15 cellular contexts compared by ENCODE assay signal in genomic region chr19:2770055-2771013, GRCh38. TPM values are rescaled to one million over a fixed set of nuclear protein-coding genes. Genes with fewer than 3 reads are reported as not detected.
DNase-seq lines count a peak whose midpoint lies in the region; ATAC-seq and TF ChIP-seq lines count a peak whose summit lies in the region.
"Had no signal": no experiment of that assay in that cellular context is flagged by ENCODE, and none has a peak within 500 bp of the region (broad histone marks: within the 10 kb centered on the region; RNA-seq: fewer than 3 reads in every experiment).

No MANE protein-coding gene starts in this region.

- H3K4me1 ChIP-seq in BLaER1 (peaks cover 51% of the 10 kb centered on the region), heart right ventricle (peaks cover 24 to 61% (median 47%) of the 10 kb centered on the region in 9 donors), ovary (ENCODE audit: insufficient read depth) (peaks cover 10% of the 10 kb centered on the region), Karpas-422 (ENCODE audit: low read length) (peaks cover 16% of the 10 kb centered on the region)

- H4K20me1 ChIP-seq in BLaER1, result peaks cover 95% of the 10 kb centered on the region
- peaks cover 53% of the 10 kb centered on the region for H4K20me1 ChIP-seq in Karpas-422 (ENCODE audit: insufficient read depth, low read depth, low read length)

- peak; percentile 14 for TF ChIP-seq POLR2A in ovary (IDR thresholded peaks at IDR 0.05)

- peaks cover 80% of the 10 kb centered on the region for H3K36me3 ChIP-seq in BLaER1
- peaks cover 0 to 39% (median 27%) of the 10 kb centered on the region in 9 donors for H3K36me3 ChIP-seq in heart right ventricle
- H3K36me3 ChIP-seq in ovary, result no peaks in the 10 kb centered on the region
- no peaks in the 10 kb centered on the region for H3K36me3 ChIP-seq in Karpas-422 (ENCODE audit: insufficient read depth, low read length)

- no peaks in the 10 kb centered on the region for H3K9me2 ChIP-seq in Karpas-422 (replicated peaks; ENCODE audit: insufficient read depth, low read length)

- no peak overlapping the region for H2AFZ ChIP-seq in Karpas-422 (ENCODE audit: low read length)
- H2AFZ ChIP-seq: hepatocyte had no signal

- peak; percentile 73 to 89 (median 84) for ATAC-seq in heart right ventricle
- ATAC-seq: stimulated activated naive CD8-positive, alpha-beta T cell treated with anti-CD3 and anti-CD28 coated beads, Interleukin-15, Interleukin-2, amounts not matched to agents 100 U/mL and 50 U/mL, for 24 hours; WTC11 had no signal

- peaks cover 58% of the 10 kb centered on the region for H3K79me2 ChIP-seq in Karpas-422 (ENCODE audit: low read length)

- peak overlapping the region; percentile 77 for H3K27ac ChIP-seq in BLaER1
- H3K27ac ChIP-seq in heart right ventricle, result peak overlapping the region; percentile 52 to 94 (median 86)
- H3K27ac ChIP-seq in ovary, result peak overlapping the region in 1 of 2 donors; percentile 13
- no peak overlapping the region for H3K27ac ChIP-seq in Karpas-422 (ENCODE audit: low read length)
- H3K27ac ChIP-seq: hepatocyte had no signal

- peak; percentile 57 to 75 for DNase-seq in cardiac fibroblast (ENCODE audit: low read depth in 2 of 2)
- peak; percentile 62 to 84 for DNase-seq in heart right ventricle
- peak; percentile 64 to 71 (median 67) for DNase-seq in ovary
- no peak for DNase-seq in Karpas-422
- no peak for DNase-seq in germinal center (ENCODE audit: low spot score)
- DNase-seq in activated CD4-positive, alpha-beta T cell treated with anti-CD3 and anti-CD28 coated beads for 1 hour, result no peak
- DNase-seq in NCI-H2107 treated with DMSO at 0.1 percent for 48 hours (lab: John Stamatoyannopoulos, UW; ENCODE audit: unreplicated experiment), result no peak
- DNase-seq: AML-193; GOT3; NCI-H510A treated with DMSO at 0.1 percent for 48 hours; SIG-M5; stimulated activated naive CD8-positive, alpha-beta T cell treated with anti-CD3 and anti-CD28 coated beads, Interleukin-15, Interleukin-2, amounts not matched to agents 100 U/mL and 50 U/mL, for 24 hours had no signal

- intact Hi-C loops in heart right ventricle (cut with DNase I), result no loop called here
- intact Hi-C loops in ovary (cut with DNase I), result no loop called here

- no peak for TF ChIP-seq EP300 in ovary (IDR thresholded peaks at IDR 0.05)

- H3K4me2 ChIP-seq in BLaER1 (peak overlapping the region; percentile 86), Karpas-422 (ENCODE audit: low read depth, low read length, poor library complexity, severe bottlenecking) (no peak overlapping the region)
- H3K4me2 ChIP-seq: hepatocyte had no signal

- WGBS in heart right ventricle, 2 donors, result 41 to 50% methylated on average over 39 to 40 of the region's 40 CpGs
- 31 to 46% (median 36%) methylated on average over 36 to 40 of the region's 40 CpGs for WGBS in ovary, 3 donors

- H3K4me3 ChIP-seq in BLaER1 (peak overlapping the region; percentile 30; the same call in 1 of the 2 replicates), cardiac fibroblast (replicated peaks in 1 of 2; ENCODE audit: low read depth in 2 of 2, low read length in 2 of 2) (no peak overlapping the region), heart right ventricle (peak overlapping the region in 1 of 10 donors; percentile 13), ovary (no peak overlapping the region), Karpas-422 (ENCODE audit: low read length) (no peak overlapping the region)
- H3K4me3 ChIP-seq: hepatocyte had no signal

- TF ChIP-seq CTCF in cardiac fibroblast (IDR thresholded peaks at IDR 0.05; ENCODE audit: low read depth, low read length), result no peak
- no peak for TF ChIP-seq CTCF in heart right ventricle (IDR thresholded peaks at IDR 0.05)
- no peak for TF ChIP-seq CTCF in ovary (IDR thresholded peaks at IDR 0.05)

- H3K9ac ChIP-seq in BLaER1 (peak overlapping the region; percentile 49), Karpas-422 (ENCODE audit: low read length) (no peak overlapping the region)

- H3K9me3 ChIP-seq in BLaER1 (no peaks in the 10 kb centered on the region), heart right ventricle (no peaks in the 10 kb centered on the region), ovary (no peaks in the 10 kb centered on the region), Karpas-422 (ENCODE audit: low read length) (no peaks in the 10 kb centered on the region)

- H3K27me3 ChIP-seq in BLaER1, result no peaks in the 10 kb centered on the region
- no peaks in the 10 kb centered on the region for H3K27me3 ChIP-seq in heart right ventricle
- H3K27me3 ChIP-seq in ovary, result no peaks in the 10 kb centered on the region
- no peaks in the 10 kb centered on the region for H3K27me3 ChIP-seq in Karpas-422 (ENCODE audit: low read length)
- H3K27me3 ChIP-seq: hepatocyte had no signal

RNA-seq across cellular contexts. Expression of gene SGTA, which starts 12.7 kb away (rescaled TPM):
- total RNA-seq in heart right ventricle, result 10 to 100 TPM; 52.6 to 84.9 (median 64.6) TPM
- 100 to 1,000 TPM in 1 of 2 donors, 10 to 100 TPM in 1; 90.2 to 102 TPM for polyA plus RNA-seq in heart right ventricle
- 10 to 100 TPM; 42.0 to 65.3 (median 53.4) TPM for total RNA-seq in ovary
- 10 to 100 TPM; 27.0 to 65.5 TPM for polyA plus RNA-seq in ovary
- 31.2 and 55.8 TPM in 2 replicates for total RNA-seq in Karpas-422 (2014; rRNA removed; shearing (Covaris generic); ENCODE audit: low replicate concordance)

RNA-seq across cellular contexts. Expression of gene THOP1, which starts 15.0 kb away (rescaled TPM):
- total RNA-seq in heart right ventricle (10 to 100 TPM; 37.5 to 72.5 (median 41.2) TPM), ovary (10 to 100 TPM; 26.2 to 54.7 (median 39.5) TPM)
- polyA plus RNA-seq in heart right ventricle (10 to 100 TPM; 84.1 to 85.3 TPM), ovary (10 to 100 TPM; 11.3 to 44.3 TPM)
- total RNA-seq in Karpas-422 (2014; rRNA removed; shearing (Covaris generic); ENCODE audit: low replicate concordance), result 57.0 and 148 TPM in 2 replicates

RNA-seq across cellular contexts. Expression of gene SLC39A3, which starts 30.5 kb away (rescaled TPM):
- total RNA-seq in heart right ventricle (10 to 100 TPM; 16.5 to 27.7 (median 21.6) TPM), ovary (10 to 100 TPM; 12.2 to 40.2 (median 18.3) TPM)
- polyA plus RNA-seq in heart right ventricle (10 to 100 TPM; 26.1 to 66.8 TPM), ovary (10 to 100 TPM; 11.6 to 18.2 TPM)
- total RNA-seq in Karpas-422 (2014; rRNA removed; shearing (Covaris generic); ENCODE audit: low replicate concordance), result 28.6 and 55.3 TPM in 2 replicates

RNA-seq across cellular contexts. Expression of gene DIRAS1, which starts 49.2 kb away (rescaled TPM):
- 100 to 1,000 TPM; 104 to 381 (median 184) TPM for total RNA-seq in heart right ventricle
- polyA plus RNA-seq in heart right ventricle, result 100 to 1,000 TPM in 1 of 2 donors, 10 to 100 TPM in 1; 63.7 to 107 TPM
- total RNA-seq in ovary, result 10 to 100 TPM in 1 of 7 donors, 1 to 10 TPM in 5, under 1 TPM in 1; 0.24 to 16.0 (median 8.0) TPM
- 1 to 10 TPM; 2.1 to 5.2 TPM for polyA plus RNA-seq in ovary
- not detected in 2 replicates for total RNA-seq in Karpas-422 (2014; rRNA removed; shearing (Covaris generic); ENCODE audit: low replicate concordance)

RNA-seq across cellular contexts. Expression of gene ZNF554, which starts 49.3 kb away (rescaled TPM):
- total RNA-seq in heart right ventricle (1 to 10 TPM; 3.1 to 5.6 (median 4.7) TPM), ovary (10 to 100 TPM in 1 of 7 donors, 1 to 10 TPM in 6; 4.9 to 10.5 (median 7.6) TPM)
- polyA plus RNA-seq in heart right ventricle (1 to 10 TPM in 1 of 2 donors, under 1 TPM in 1; 0.94 to 6.7 TPM), ovary (1 to 10 TPM; 5.7 to 6.9 TPM)
- total RNA-seq in Karpas-422 (2014; rRNA removed; shearing (Covaris generic); ENCODE audit: low replicate concordance), result 2.6 and 4.0 TPM in 2 replicates

Comparison
In these comparisons a context has a peak if more than half of its experiments do, and no peak if none do; other contexts are left out.
1. DNase-seq: peak in cardiac fibroblast (2 of 2), heart right ventricle (2 of 2) and ovary (5 of 5); none in Karpas-422 (single experiment), germinal center (single experiment), activated CD4-positive, alpha-beta T cell treated with anti-CD3 and anti-CD28 coated beads for 1 hour (single experiment) and NCI-H2107 treated with DMSO at 0.1 percent for 48 hours (single experiment).